In the genomic region with DNA sequence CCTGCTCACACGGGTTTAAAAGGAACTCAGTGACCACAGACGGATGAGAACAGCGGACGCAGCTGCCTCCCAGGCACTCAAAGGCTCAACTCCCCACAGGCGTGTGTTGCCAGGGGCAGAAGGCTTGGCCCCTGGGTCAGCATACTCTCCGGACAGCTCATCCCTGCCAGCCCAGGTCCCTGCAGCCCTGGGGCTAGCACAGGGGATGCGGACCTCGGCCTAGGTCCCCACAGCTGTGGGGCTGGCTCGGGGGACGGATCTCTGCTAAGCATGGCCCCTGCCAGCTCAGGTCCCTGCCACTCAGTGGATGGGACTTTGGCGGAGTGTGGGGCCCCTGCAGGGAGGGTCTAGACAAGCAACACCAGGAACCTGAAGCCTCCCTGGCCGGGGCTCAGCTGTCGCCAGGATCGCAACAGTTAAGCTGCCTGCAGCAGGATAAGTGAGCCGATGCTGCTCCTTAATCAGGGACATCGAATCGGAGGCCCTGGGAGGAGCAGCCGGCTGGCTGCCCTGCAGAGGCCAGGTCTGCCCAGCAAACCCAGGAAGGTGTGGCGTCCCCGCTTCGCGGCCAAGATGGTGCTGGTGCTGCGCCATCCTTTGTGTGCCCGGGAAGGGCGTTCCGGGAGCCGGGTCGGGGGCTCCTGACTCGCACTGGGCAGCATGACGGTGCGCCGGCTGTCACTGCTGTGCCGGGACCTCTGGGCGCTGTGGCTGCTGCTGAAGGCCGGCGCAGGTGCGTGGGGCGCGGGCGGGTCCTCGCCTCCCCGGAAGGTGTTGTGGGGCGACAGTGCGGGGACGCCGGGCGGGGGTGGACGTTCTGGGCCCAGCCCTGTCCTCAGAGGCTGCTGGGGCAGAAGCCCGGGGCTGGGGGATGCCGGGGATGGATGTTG, we compare ENCODE assay signal across 8 cellular contexts. TPM values are rescaled to one million over a fixed set of nuclear protein-coding genes. Genes with fewer than 3 reads are reported as not detected.
DNase-seq lines count a peak whose midpoint lies in the region; ATAC-seq lines count a peak whose summit lies in the region.

No MANE protein-coding gene starts in this region.

- H3K27ac ChIP-seq in caudate nucleus (ENCODE audit: low read depth, low read length) (peak overlapping the region; percentile 44), Karpas-422 (ENCODE audit: low read length) (no peak overlapping the region)

- H4K20me1 ChIP-seq in Karpas-422 (ENCODE audit: insufficient read depth, low read depth, low read length) = no peaks in the 10 kb centered on the region

- H3K9me3 Mint-ChIP-seq in natural killer cell treated with Interleukin-12 subunit alpha and Interleukin-12 subunit beta and Interleukin-15 and Interleukin-18, amount 100 ng/mL, for 72 hours = peaks cover 3% of the 10 kb centered on the region

- H3K4me3 Mint-ChIP-seq in natural killer cell treated with Interleukin-12 subunit alpha and Interleukin-12 subunit beta and Interleukin-15 and Interleukin-18, amount 100 ng/mL, for 72 hours = no peak overlapping the region

- no peaks in the 10 kb centered on the region for H3K36me3 Mint-ChIP-seq in natural killer cell treated with Interleukin-12 subunit alpha and Interleukin-12 subunit beta and Interleukin-15 and Interleukin-18, amount 100 ng/mL, for 72 hours

- H3K4me1 Mint-ChIP-seq in natural killer cell treated with Interleukin-12 subunit alpha and Interleukin-12 subunit beta and Interleukin-15 and Interleukin-18, amount 100 ng/mL, for 72 hours (ENCODE audit: low read depth in 2 of 2) = peaks cover 5 to 10% of the 10 kb centered on the region in 2 donors

- H3K79me2 ChIP-seq in Karpas-422 (ENCODE audit: low read length) = no peaks in the 10 kb centered on the region

- no peaks in the 10 kb centered on the region for H3K9me2 ChIP-seq in Karpas-422 (replicated peaks; ENCODE audit: insufficient read depth, low read length)

- H3K27me3 ChIP-seq in mucosa of stomach (ENCODE audit: control insufficient read depth, insufficient read depth, low read length) (peaks cover 3% of the 10 kb centered on the region), Karpas-422 (ENCODE audit: low read length) (no peaks in the 10 kb centered on the region)

- H3K27ac Mint-ChIP-seq in natural killer cell treated with Interleukin-12 subunit alpha and Interleukin-12 subunit beta and Interleukin-15 and Interleukin-18, amount 100 ng/mL, for 72 hours = no peak overlapping the region

- DNase-seq in C1 segment of cervical spinal cord (lab: John Stamatoyannopoulos, UW) = peak in 11 of 14 donors; percentile 26 to 74 (median 55)
- peak; percentile 66 for DNase-seq in NCI-H146 treated with DMSO at 0.1 percent for 48 hours (lab: John Stamatoyannopoulos, UW; ENCODE audit: unreplicated experiment)
- peak in 42 of 61 donors; percentile 18 to 73 (median 37) for DNase-seq in caudate nucleus (lab: John Stamatoyannopoulos, UW)
- DNase-seq in Karpas-422 = no peak
- no peak for DNase-seq in stimulated activated CD4-positive, alpha-beta T cell treated with anti-CD3 and anti-CD28 coated beads, Interleukin-2, amount 100 ng/mL, for 48 hours
- DNase-seq in natural killer cell treated with Interleukin-12 subunit alpha and Interleukin-12 subunit beta and Interleukin-15 and Interleukin-18, amount 100 ng/mL, for 72 hours (ENCODE audit: low spot score) = no peak

- H3K4me3 ChIP-seq in mucosa of stomach (ENCODE audit: low read length) (peak overlapping the region; percentile 4), Karpas-422 (ENCODE audit: low read length) (no peak overlapping the region)

- peaks cover 0 to 15% of the 10 kb centered on the region in 2 donors for H3K27me3 Mint-ChIP-seq in natural killer cell treated with Interleukin-12 subunit alpha and Interleukin-12 subunit beta and Interleukin-15 and Interleukin-18, amount 100 ng/mL, for 72 hours

- no peak overlapping the region for H3K4me2 ChIP-seq in Karpas-422 (ENCODE audit: low read depth, low read length, poor library complexity, severe bottlenecking)

- peaks cover 46% of the 10 kb centered on the region for H3K4me1 ChIP-seq in mucosa of stomach (ENCODE audit: control insufficient read depth, insufficient read depth, low read length)
- H3K4me1 ChIP-seq in Karpas-422 (ENCODE audit: low read length) = no peaks in the 10 kb centered on the region

- no peak for ATAC-seq in GM19328 (IDR thresholded peaks at IDR 0.05; ENCODE audit: unreplicated experiment)
- no peak for ATAC-seq in natural killer cell treated with Interleukin-12 subunit alpha and Interleukin-12 subunit beta and Interleukin-15 and Interleukin-18, amount 100 ng/mL, for 72 hours

- H3K36me3 ChIP-seq in mucosa of stomach (ENCODE audit: control insufficient read depth, insufficient read depth, low read length) = no peaks in the 10 kb centered on the region
- H3K36me3 ChIP-seq in Karpas-422 (ENCODE audit: insufficient read depth, low read length) = no peaks in the 10 kb centered on the region

- H2AFZ ChIP-seq in Karpas-422 (ENCODE audit: low read length) = no peak overlapping the region

- H3K9ac ChIP-seq in mucosa of stomach (ENCODE audit: low read length) = peak overlapping the region; percentile 55
- no peak overlapping the region for H3K9ac ChIP-seq in Karpas-422 (ENCODE audit: low read length)

- H3K9me3 ChIP-seq in mucosa of stomach (ENCODE audit: control insufficient read depth, low read length) (no peaks in the 10 kb centered on the region), Karpas-422 (ENCODE audit: low read length) (no peaks in the 10 kb centered on the region)

RNA-seq across cellular contexts. Expression of a gene that starts 32.5 kb away (rescaled TPM):
- total RNA-seq in Karpas-422 (2014; rRNA removed; shearing (Covaris generic); ENCODE audit: low replicate concordance) = not detected in 2 replicates
- under 1 TPM; 0.56 to 0.74 TPM for total RNA-seq in natural killer cell treated with Interleukin-12 subunit alpha and Interleukin-12 subunit beta and Interleukin-15 and Interleukin-18, amount 100 ng/mL, for 72 hours

Comparison
In these comparisons a context has a peak if more than half of its experiments do, and no peak if none do; other contexts are left out.
1. DNase-seq: peak in C1 segment of cervical spinal cord (11 of 14), NCI-H146 treated with DMSO at 0.1 percent for 48 hours (single experiment) and caudate nucleus (42 of 61); none in Karpas-422 (single experiment), stimulated activated CD4-positive, alpha-beta T cell treated with anti-CD3 and anti-CD28 coated beads, Interleukin-2, amount 100 ng/mL, for 48 hours (0 of 2) and natural killer cell treated with Interleukin-12 subunit alpha and Interleukin-12 subunit beta and Interleukin-15 and Interleukin-18, amount 100 ng/mL, for 72 hours (single experiment).